12 cellular contexts compared by ENCODE assay signal in the genomic region with DNA sequence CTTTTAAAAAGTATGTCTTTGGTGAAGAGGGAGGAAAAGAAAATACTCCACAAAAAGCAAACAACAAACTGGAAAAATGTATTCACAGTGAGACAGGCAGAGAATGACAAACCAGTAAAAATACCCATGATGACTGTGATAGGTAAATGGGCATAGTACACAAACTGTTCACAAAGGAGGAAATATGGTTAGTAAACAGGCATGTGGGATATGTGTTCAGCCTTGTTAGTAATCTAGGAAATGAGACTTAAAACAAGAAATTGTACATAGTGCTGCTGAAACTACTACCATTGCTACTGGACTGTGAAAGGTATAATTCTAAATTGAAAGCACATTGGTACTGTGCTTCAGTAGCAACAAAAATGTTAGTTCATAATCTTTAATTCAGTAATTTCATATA. TPM values are rescaled to one million over a fixed set of nuclear protein-coding genes. Genes with fewer than 3 reads are reported as not detected.
A peak's percentile ranks its signal among the peaks of the same experiment; 100 is the strongest.
DNase-seq lines count a peak whose midpoint lies in the region; ATAC-seq, FAIRE-seq and TF ChIP-seq lines count a peak whose summit lies in the region.
"Had no signal": no experiment of that assay in that cellular context is flagged by ENCODE, and none has a peak within 500 bp of the region (broad histone marks: within the 10 kb centered on the region; RNA-seq: fewer than 3 reads in every experiment).

No MANE protein-coding gene starts in this region.

- TF ChIP-seq EP300 in gastroesophageal sphincter (IDR thresholded peaks at IDR 0.05), result no peak

- H3K27ac ChIP-seq in gastroesophageal sphincter (no peak overlapping the region), PC-9 (no peak overlapping the region)
- H3K27ac ChIP-seq: dorsolateral prefrontal cortex had no signal

- CTCF ChIA-PET in GM10248 (lab: Yijun Ruan, JAX), result interaction anchor here (1.1 to 3.1 kb wide), 5 partner anchors 9 to 195 kb away, joined by 3 to 12 read pairs (median 4); no protein-coding TSS in a partner anchor
- CTCF ChIA-PET in PC-9 (lab: Charles Lee), result no interaction called here

- DNase-seq in GM10248 (ENCODE audit: extremely low spot score), result peak; percentile 22
- no peak for DNase-seq in GM19239 (ENCODE audit: insufficient read length, low spot score)
- DNase-seq in HTR-8/SVneo (ENCODE audit: insufficient read length, low spot score), result no peak
- DNase-seq in HuH-7.5 (ENCODE audit: low spot score), result no peak
- DNase-seq in PC-9, result no peak
- DNase-seq: activated naive CD4-positive, alpha-beta T cell treated with Interleukin-2 at 50 U/mL for 16 hours; dorsolateral prefrontal cortex; NCI-H1694; SHP77 treated with DMSO at 0.1 percent for 48 hours had no signal

- H3K79me2 ChIP-seq in PC-9 (ENCODE audit: low read depth), result peaks cover 55% of the 10 kb centered on the region

- H3K27me3 ChIP-seq in gastroesophageal sphincter (no peaks in the 10 kb centered on the region), PC-9 (ENCODE audit: insufficient read depth, low read depth) (no peaks in the 10 kb centered on the region)
- H3K27me3 ChIP-seq: dorsolateral prefrontal cortex had no signal

- POLR2A ChIA-PET in GM10248 (lab: Yijun Ruan, JAX) (no interaction called here), PC-9 (lab: Charles Lee; ENCODE audit: unreplicated experiment) (interaction anchor here (0.6 kb wide), 1 partner anchor 421 kb away, joined by 3 read pairs; no protein-coding TSS in a partner anchor)

- H3K9me3 ChIP-seq in gastroesophageal sphincter, result no peaks in the 10 kb centered on the region
- no peaks in the 10 kb centered on the region for H3K9me3 ChIP-seq in PC-9 (ENCODE audit: insufficient read depth, low read depth)

- peaks cover 14% of the 10 kb centered on the region for H4K20me1 ChIP-seq in PC-9 (ENCODE audit: insufficient read depth)

- TF ChIP-seq CTCF in GM10248 (IDR thresholded peaks at IDR 0.05; ENCODE audit: control extremely low read depth, extremely low read depth, low read depth, missing control alignments) (no peak), gastroesophageal sphincter (IDR thresholded peaks at IDR 0.05) (no peak), PC-9 (conservative IDR thresholded peaks at IDR 0.05) (no peak)

- no peak overlapping the region for H3K4me3 ChIP-seq in gastroesophageal sphincter
- no peak overlapping the region for H3K4me3 ChIP-seq in PC-9
- H3K4me3 ChIP-seq: dorsolateral prefrontal cortex had no signal

- H3K9me2 ChIP-seq in PC-9 (ENCODE audit: insufficient read depth), result no peaks in the 10 kb centered on the region

- H2AFZ ChIP-seq in PC-9, result no peak overlapping the region

- no peak for TF ChIP-seq POLR2A in gastroesophageal sphincter (IDR thresholded peaks at IDR 0.05)

- no peak overlapping the region for H3K4me2 ChIP-seq in PC-9

- intact Hi-C loops in PC-9 (cut with micrococcal nuclease; ENCODE audit: unreplicated experiment), result no loop called here

- no peaks in the 10 kb centered on the region for H3K36me3 ChIP-seq in gastroesophageal sphincter
- H3K36me3 ChIP-seq in PC-9 (ENCODE audit: low read depth), result no peaks in the 10 kb centered on the region

- no peaks in the 10 kb centered on the region for H3F3A ChIP-seq in PC-9 (ENCODE audit: insufficient read depth, low read depth)

- ATAC-seq in HG02642 (IDR thresholded peaks at IDR 0.05; ENCODE audit: poor library complexity, unreplicated experiment), result peak; percentile 78
- ATAC-seq in HG03439 (IDR thresholded peaks at IDR 0.05; ENCODE audit: unreplicated experiment), result peak; percentile 65
- no peak for ATAC-seq in gastroesophageal sphincter

- peaks cover 0 to 33% (median 0%) of the 10 kb centered on the region in 3 donors for H3K4me1 ChIP-seq in gastroesophageal sphincter
- no peaks in the 10 kb centered on the region for H3K4me1 ChIP-seq in PC-9 (replicated peaks; ENCODE audit: insufficient read depth)

- no TSS peak for BruUV-seq in PC-9 (replicated peaks; lab: Mats Ljungman, UMichigan)

- FAIRE-seq in GM19239 (lab: Jason Lieb, UNC), result peak; percentile 97
- FAIRE-seq in HTR-8/SVneo (lab: Jason Lieb, UNC), result no peak

RNA-seq across cellular contexts. Expression of gene UBE2E2, which starts 50.1 kb away (rescaled TPM):
- 100 to 1,000 TPM in 1 of 4 donors, 10 to 100 TPM in 3; 35.8 to 114 (median 70.2) TPM for total RNA-seq in gastroesophageal sphincter
- total RNA-seq in PC-9 (2021), result 45.0 and 48.7 TPM in 2 replicates
